ENCODE assay signal across 13 cellular contexts in genomic region chr16:68070811-68071546, GRCh38. TPM values are rescaled to one million over a fixed set of nuclear protein-coding genes. Genes with fewer than 3 reads are reported as not detected.
DNase-seq lines count a peak whose midpoint lies in the region; ATAC-seq, FAIRE-seq and TF ChIP-seq lines count a peak whose summit lies in the region.
"Had no signal": no experiment of that assay in that cellular context is flagged by ENCODE, and none has a peak within 500 bp of the region (broad histone marks: within the 10 kb centered on the region; RNA-seq: fewer than 3 reads in every experiment).

No MANE protein-coding gene starts in this region.

- no peaks in the 10 kb centered on the region for H3K36me3 ChIP-seq in right atrium auricular region
- H3K36me3 ChIP-seq: neural progenitor cell had no signal

- peak; percentile 51 for DNase-seq in activated CD8-positive, alpha-beta memory T cell treated with anti-CD3 and anti-CD28 coated beads, Interleukin-2, amount 50 U/mL, for 48 hours
- DNase-seq in activated CD8-positive, alpha-beta memory T cell treated with anti-CD3 and anti-CD28 coated beads, Interleukin-2, amount 50 U/mL, for 4 hours, result no peak
- DNase-seq in stimulated activated naive B cell treated with anti-CD40 and anti-IgM and Interleukin-4, amounts not matched to agents 10 μg/mL and 1 μg/mL and 100 μg/mL, for 72 hours, result no peak
- no peak for DNase-seq in frontal cortex (ENCODE audit: low spot score in 2 of 2)
- no peak for DNase-seq in right atrium auricular region (ENCODE audit: low spot score)
- DNase-seq: ACHN, thyroid gland had no signal

- ATAC-seq in HG03066 (IDR thresholded peaks at IDR 0.05; ENCODE audit: low read depth, unreplicated experiment) (peak; percentile 30), HG03039 (IDR thresholded peaks at IDR 0.05; ENCODE audit: unreplicated experiment) (no peak)
- peak; percentile 28 to 40 for ATAC-seq in stimulated activated naive B cell treated with anti-CD40 and anti-IgM and Interleukin-4, amounts not matched to agents 10 μg/mL and 1 μg/mL and 100 μg/mL, for 72 hours (replicated peaks)

- no peaks in the 10 kb centered on the region for H3K27me3 Mint-ChIP-seq in activated naive CD8-positive, alpha-beta T cell
- H3K27me3 Mint-ChIP-seq in stimulated activated naive B cell treated with anti-CD40 and anti-IgM and Interleukin-4, amounts not matched to agents 10 μg/mL and 1 μg/mL and 100 μg/mL, for 72 hours, result no peaks in the 10 kb centered on the region

- H3K4me3 ChIP-seq in right atrium auricular region, result no peak overlapping the region
- H3K4me3 ChIP-seq: neural progenitor cell, thyroid gland had no signal

- no peaks in the 10 kb centered on the region for H3K9me3 ChIP-seq in right atrium auricular region
- H3K9me3 ChIP-seq: thyroid gland had no signal

- TF ChIP-seq CTCF in right atrium auricular region (IDR thresholded peaks at IDR 0.05), result no peak

- FAIRE-seq in frontal cortex (lab: Jason Lieb, UNC), result no peak
- FAIRE-seq: endometrium, TTC549 had no signal

- H3K9me3 Mint-ChIP-seq in activated naive CD8-positive, alpha-beta T cell (ENCODE audit: low read depth), result no peaks in the 10 kb centered on the region
- no peaks in the 10 kb centered on the region for H3K9me3 Mint-ChIP-seq in stimulated activated naive B cell treated with anti-CD40 and anti-IgM and Interleukin-4, amounts not matched to agents 10 μg/mL and 1 μg/mL and 100 μg/mL, for 72 hours
- H3K9me3 Mint-ChIP-seq: neural progenitor cell had no signal

- H3K4me1 Mint-ChIP-seq in activated naive CD8-positive, alpha-beta T cell (ENCODE audit: low read depth), result peaks cover 79% of the 10 kb centered on the region
- peaks cover 50 to 68% of the 10 kb centered on the region in 2 donors for H3K4me1 Mint-ChIP-seq in stimulated activated naive B cell treated with anti-CD40 and anti-IgM and Interleukin-4, amounts not matched to agents 10 μg/mL and 1 μg/mL and 100 μg/mL, for 72 hours

- H3K4me1 ChIP-seq in right atrium auricular region, result peaks cover 0 to 45% of the 10 kb centered on the region in 2 donors
- H3K4me1 ChIP-seq: neural progenitor cell had no signal

- H3K27ac ChIP-seq in right atrium auricular region, result no peak overlapping the region
- H3K27ac ChIP-seq: neural progenitor cell, thyroid gland had no signal

- H3K27ac Mint-ChIP-seq in activated naive CD8-positive, alpha-beta T cell, result peak overlapping the region; percentile 88
- peak overlapping the region; percentile 82 for H3K27ac Mint-ChIP-seq in stimulated activated naive B cell treated with anti-CD40 and anti-IgM and Interleukin-4, amounts not matched to agents 10 μg/mL and 1 μg/mL and 100 μg/mL, for 72 hours
- H3K27ac Mint-ChIP-seq: neural progenitor cell had no signal

- H3K4me3 Mint-ChIP-seq in activated naive CD8-positive, alpha-beta T cell, result peak overlapping the region; percentile 71
- H3K4me3 Mint-ChIP-seq in stimulated activated naive B cell treated with anti-CD40 and anti-IgM and Interleukin-4, amounts not matched to agents 10 μg/mL and 1 μg/mL and 100 μg/mL, for 72 hours, result peak overlapping the region; percentile 14 to 70
- H3K4me3 Mint-ChIP-seq: neural progenitor cell had no signal

- peaks cover 22% of the 10 kb centered on the region for H3K36me3 Mint-ChIP-seq in activated naive CD8-positive, alpha-beta T cell
- peaks cover 65 to 76% of the 10 kb centered on the region in 2 donors for H3K36me3 Mint-ChIP-seq in stimulated activated naive B cell treated with anti-CD40 and anti-IgM and Interleukin-4, amounts not matched to agents 10 μg/mL and 1 μg/mL and 100 μg/mL, for 72 hours

- no peaks in the 10 kb centered on the region for H3K27me3 ChIP-seq in right atrium auricular region
- H3K27me3 ChIP-seq: neural progenitor cell, thyroid gland had no signal

RNA-seq across cellular contexts. Expression of gene NFATC3, which starts 14.2 kb away (rescaled TPM):
- total RNA-seq in frontal cortex, result 21.6 TPM
- total RNA-seq in right atrium auricular region, result 10 to 100 TPM; 24.5 to 45.0 TPM

RNA-seq across cellular contexts. Expression of gene DUS2, which starts 47.9 kb away (rescaled TPM):
- 11.0 TPM for total RNA-seq in frontal cortex
- 1 to 10 TPM; 4.5 to 4.9 TPM for total RNA-seq in right atrium auricular region

RNA-seq across cellular contexts. Expression of gene DDX28, which starts 47.9 kb away (rescaled TPM):
- total RNA-seq in frontal cortex (13.5 TPM), right atrium auricular region (1 to 10 TPM; 4.3 to 4.8 TPM)

RNA-seq across cellular contexts. Expression of gene DPEP2NB, which starts 55.3 kb away (rescaled TPM):
- not detected for total RNA-seq in frontal cortex
- not detected for total RNA-seq in right atrium auricular region
- total RNA-seq: thyroid gland had no signal
